10 cellular contexts compared by ENCODE assay signal in genomic region chr2:16774980-16775963, GRCh38.
DNase-seq lines count a peak whose midpoint lies in the region; ATAC-seq, FAIRE-seq and TF ChIP-seq lines count a peak whose summit lies in the region.
"Had no signal": no experiment of that assay in that cellular context is flagged by ENCODE, and none has a peak within 500 bp of the region (broad histone marks: within the 10 kb centered on the region; RNA-seq: fewer than 3 reads in every experiment).

No MANE protein-coding gene starts in this region.

- no peak overlapping the region for H3K27ac ChIP-seq in HepG2 (ENCODE audit: extremely low read length, insufficient read depth, low read length)
- H3K27ac ChIP-seq: coronary artery had no signal

- H4K20me1 ChIP-seq in HepG2 (ENCODE audit: insufficient read depth, low read length), result no peaks in the 10 kb centered on the region

- no peak overlapping the region for H3K4me2 ChIP-seq in HepG2 (ENCODE audit: low read depth, low read length)

- TF ChIP-seq EP300 in HepG2 (IDR thresholded peaks at IDR 0.05; ENCODE audit: low read depth in 2 of 2, low read length in 2 of 2) (no peak), HepG2 (CRISPR knock-in tag; IDR thresholded peaks at IDR 0.05; ENCODE audit: borderline replicate concordance) (no peak)

- FAIRE-seq in HepG2 (lab: Jason Lieb, UNC), result peak; percentile 18

- BruUV-seq in HepG2 (replicated peaks; lab: Mats Ljungman, UMichigan), result no TSS peak

- TF ChIP-seq RAD21 in HepG2 (CRISPR knock-in tag; IDR thresholded peaks at IDR 0.05), result peak; percentile 61

- no peak overlapping the region for H3K4me3 ChIP-seq in HepG2 (replicated peaks in 1 of 3; ENCODE audit: insufficient read depth in 1 of 3, low read depth in 2 of 3, low read length in 3 of 3)
- H3K4me3 ChIP-seq: coronary artery had no signal

- H3K4me1 ChIP-seq in HepG2 (ENCODE audit: insufficient read depth, low read length), result peaks cover 7% of the 10 kb centered on the region; the same call in 1 of the 2 replicates

- H3K36me3 ChIP-seq in HepG2 (replicated peaks in 1 of 2; ENCODE audit: control insufficient read depth in 1 of 2, insufficient read depth in 2 of 2, low read length in 2 of 2), result no peaks in the 10 kb centered on the region

- no peaks in the 10 kb centered on the region for H3K27me3 ChIP-seq in HepG2 (ENCODE audit: control insufficient read depth in 1 of 2, insufficient read depth in 2 of 2, low read length in 2 of 2)

- WGBS in HepG2 (ENCODE audit: low lambda C conversion rate), result 21% methylated on average over 17 of the region's 17 CpGs

- in situ Hi-C loops in HepG2 (cut with HindIII; ENCODE audit: extremely low pct_ligation_motif_present, low pct_unique_long_range_greater_than_20kb), result loop anchor here (5.0 to 10.0 kb wide), 4 partner anchors 127 to 890 kb away; no protein-coding TSS in a partner anchor

- no peaks in the 10 kb centered on the region for H3K9me3 ChIP-seq in HepG2 (ENCODE audit: low read length)

- no peak overlapping the region for H3K9ac ChIP-seq in HepG2 (ENCODE audit: insufficient read depth, low read depth, low read length)

- CTCF ChIA-PET in HepG2 (lab: Yijun Ruan, JAX; ENCODE audit: low intra/inter-chr PET ratio, low total read pairs), result interaction anchor here (1.3 to 6.7 kb wide), 2 partner anchors 125 to 535 kb away, joined by 3 to 112 read pairs; no protein-coding TSS in a partner anchor

- H2AFZ ChIP-seq in HepG2 (ENCODE audit: low read length), result no peak overlapping the region

- DNase-seq in COR-L47 (lab: John Stamatoyannopoulos, UW) (peak; percentile 15), NCI-H146 treated with DMSO at 0.1 percent for 48 hours (lab: John Stamatoyannopoulos, UW; ENCODE audit: unreplicated experiment) (peak; percentile 20), amniotic epithelial cell (ENCODE audit: low read depth) (peak; percentile 15), HepG2 (ENCODE audit: low spot score) (peak; percentile 41), OCI-M2 (lab: John Stamatoyannopoulos, UW; ENCODE audit: unreplicated experiment) (no peak), NCI-H1930 (lab: John Stamatoyannopoulos, UW) (no peak), NCI-H2171 treated with DMSO at 0.1 percent for 48 hours (lab: John Stamatoyannopoulos, UW) (no peak)
- DNase-seq: DND-41 had no signal

- peak; percentile 75 for TF ChIP-seq CTCF in HepG2 (CRISPR knock-in tag; IDR thresholded peaks at IDR 0.05)

- ATAC-seq in HepG2, result peak; percentile 97
- ATAC-seq in GM21825 (IDR thresholded peaks at IDR 0.05; ENCODE audit: unreplicated experiment), result no peak

- intact Hi-C loops in HepG2 (cut with micrococcal nuclease; ENCODE audit: unreplicated experiment), result loop anchor here (10.0 kb wide), 1 partner anchor 900 kb away; no protein-coding TSS in a partner anchor

- TF ChIP-seq POLR2A in HepG2 (IDR thresholded peaks at IDR 0.05; ENCODE audit: insufficient read depth in 1 of 2, low read depth in 2 of 2, low read length in 2 of 2), result no peak

- H3K79me2 ChIP-seq in HepG2 (ENCODE audit: insufficient read depth, low read length), result no peaks in the 10 kb centered on the region

- POLR2A ChIA-PET in HepG2 (lab: Yijun Ruan, JAX), result no interaction called here

TF ChIP-seq in HepG2, 621 proteins besides CTCF, POLR2A, EP300 and RAD21 (continues in another document):
- TF ChIP-seq NBN (conservative IDR thresholded peaks at IDR 0.05) (no peak), NR2F2 (IDR thresholded peaks at IDR 0.05; ENCODE audit: borderline replicate concordance, low read depth) (no peak), STAT6 (CRISPR knock-in tag; IDR thresholded peaks at IDR 0.05; ENCODE audit: borderline replicate concordance) (no peak), ZNF3 (CRISPR knock-in tag; IDR thresholded peaks at IDR 0.05) (0 out of 2 replicates have a peak, but pooled peaks have one; percentile 19), JUND (CRISPR knock-in tag; IDR thresholded peaks at IDR 0.05) (no peak), ZMAT5 (CRISPR knock-in tag; IDR thresholded peaks at IDR 0.05; ENCODE audit: borderline replicate concordance, low read depth) (no peak), MXD3 (CRISPR knock-in tag; IDR thresholded peaks at IDR 0.05) (no peak), ZBTB38 (CRISPR knock-in tag; IDR thresholded peaks at IDR 0.05) (no peak), ONECUT2 (CRISPR knock-in tag; IDR thresholded peaks at IDR 0.05) (no peak), ZFAT (CRISPR knock-in tag; conservative IDR thresholded peaks at IDR 0.05) (no peak), NFKBIZ (CRISPR knock-in tag; IDR thresholded peaks at IDR 0.05) (no peak), ZNF704 (CRISPR knock-in tag; IDR thresholded peaks at IDR 0.05; ENCODE audit: borderline replicate concordance) (no peak), MTA1 (CRISPR knock-in tag; IDR thresholded peaks at IDR 0.05; ENCODE audit: borderline replicate concordance) (no peak), ZHX1 (CRISPR knock-in tag; IDR thresholded peaks at IDR 0.05; ENCODE audit: low read depth) (no peak), IKZF4 (CRISPR knock-in tag; IDR thresholded peaks at IDR 0.05; ENCODE audit: borderline replicate concordance, low read depth, not compliant biosample characterization) (no peak), ZNF558 (CRISPR knock-in tag; IDR thresholded peaks at IDR 0.05; ENCODE audit: borderline replicate concordance) (no peak), ATF4 (CRISPR knock-in tag; IDR thresholded peaks at IDR 0.05) (peak in 1 of 2 experiments; percentile 72; a peak in 2 of 4 replicates), ZNF652 (CRISPR knock-in tag; IDR thresholded peaks at IDR 0.05; ENCODE audit: borderline replicate concordance, low read depth) (peak; percentile 89), WIZ (CRISPR knock-in tag; IDR thresholded peaks at IDR 0.05) (no peak), NKX3-1 (CRISPR knock-in tag; IDR thresholded peaks at IDR 0.05) (no peak), FOXO1 (CRISPR knock-in tag; IDR thresholded peaks at IDR 0.05) (no peak)

Comparison
In these comparisons a context has a peak if more than half of its experiments do, and no peak if none do; other contexts are left out.
1. DNase-seq: peak in COR-L47 (single experiment), NCI-H146 treated with DMSO at 0.1 percent for 48 hours (single experiment), amniotic epithelial cell (single experiment) and HepG2 (single experiment); none in OCI-M2 (single experiment), NCI-H1930 (0 of 2) and NCI-H2171 treated with DMSO at 0.1 percent for 48 hours (single experiment).